18 cellular contexts compared by ENCODE assay signal in the genomic region with DNA sequence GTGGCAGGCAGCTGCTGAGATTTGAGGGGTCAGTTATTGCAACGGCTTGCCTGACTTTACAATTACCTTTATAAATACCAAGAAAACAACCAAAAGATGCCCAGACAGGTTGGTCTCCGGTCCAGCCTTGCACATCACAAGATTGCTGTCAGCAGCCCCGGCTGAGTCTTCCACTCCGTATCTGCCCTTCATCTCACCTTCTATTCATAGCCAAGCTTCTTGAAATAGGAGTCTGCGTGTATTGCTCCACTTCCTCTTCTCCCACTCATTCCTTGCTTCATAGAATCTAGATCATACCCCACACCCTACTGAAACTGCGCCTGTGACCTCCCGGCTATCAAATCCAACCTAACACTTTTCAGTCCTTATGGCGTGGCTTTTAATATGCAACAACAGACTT.
"Had no signal": no experiment of that assay in that cellular context is flagged by ENCODE, and none has a peak within 500 bp of the region (broad histone marks: within the 10 kb centered on the region; RNA-seq: fewer than 3 reads in every experiment).

No MANE protein-coding gene starts in this region.

- H3K4me3 ChIP-seq: mucosa of descending colon, tibial artery, vagina had no signal

- H3K9me3 Mint-ChIP-seq: activated CD8-positive, alpha-beta T cell treated with anti-CD3 and anti-CD28 coated beads for 36 hours; WTC11 had no signal

- H3K4me1 Mint-ChIP-seq: WTC11 had no signal

- H3K27me3 ChIP-seq: vagina had no signal

- H3K4me3 Mint-ChIP-seq: activated CD8-positive, alpha-beta T cell treated with anti-CD3 and anti-CD28 coated beads for 36 hours; activated naive CD8-positive, alpha-beta T cell; naive thymus-derived CD4-positive, alpha-beta T cell; WTC11 had no signal

- H3K27ac ChIP-seq: neutrophil, tibial artery, vagina had no signal

- H3K27ac Mint-ChIP-seq: activated CD8-positive, alpha-beta T cell treated with anti-CD3 and anti-CD28 coated beads for 36 hours; activated naive CD8-positive, alpha-beta T cell; naive thymus-derived CD4-positive, alpha-beta T cell; WTC11 had no signal

- H3K4me1 ChIP-seq: tibial artery, vagina had no signal

- H3K27me3 Mint-ChIP-seq: activated naive CD8-positive, alpha-beta T cell had no signal

- H3K36me3 ChIP-seq: neutrophil, tibial artery, vagina had no signal

- H3K36me3 Mint-ChIP-seq: activated naive CD8-positive, alpha-beta T cell; naive thymus-derived CD4-positive, alpha-beta T cell; WTC11 had no signal

- H3K9me3 ChIP-seq: mucosa of descending colon, neutrophil, tibial artery, vagina had no signal

- DNase-seq: activated CD4-positive, alpha-beta T cell treated with anti-CD3 and anti-CD28 coated beads for 4 hours; activated CD8-positive, alpha-beta T cell treated with anti-CD3 and anti-CD28 coated beads for 36 hours; activated gamma-delta T cell; activated T-cell treated with anti-CD3 and anti-CD28 coated beads, Interleukin-2, amount 50 U/mL, for 48 hours; amniotic stem cell; mammary epithelial cell; mucosa of descending colon; naive thymus-derived CD4-positive, alpha-beta T cell; posterior cingulate gyrus; retina; stimulated activated CD4-positive, alpha-beta T cell treated with anti-CD3 and anti-CD28 coated beads, Interleukin-12 subunit alpha, Interleukin-12 subunit beta, amount 100 ng/mL, for 4 hours; stimulated activated CD4-positive, alpha-beta T cell treated with anti-CD3 and anti-CD28 coated beads, Interleukin-2, amount 100 ng/mL, for 24 hours; stimulated activated naive CD4-positive, alpha-beta T cell; tibial artery had no signal
